Comparison of ENCODE assay signal across 1 cellular context in the genomic region with DNA sequence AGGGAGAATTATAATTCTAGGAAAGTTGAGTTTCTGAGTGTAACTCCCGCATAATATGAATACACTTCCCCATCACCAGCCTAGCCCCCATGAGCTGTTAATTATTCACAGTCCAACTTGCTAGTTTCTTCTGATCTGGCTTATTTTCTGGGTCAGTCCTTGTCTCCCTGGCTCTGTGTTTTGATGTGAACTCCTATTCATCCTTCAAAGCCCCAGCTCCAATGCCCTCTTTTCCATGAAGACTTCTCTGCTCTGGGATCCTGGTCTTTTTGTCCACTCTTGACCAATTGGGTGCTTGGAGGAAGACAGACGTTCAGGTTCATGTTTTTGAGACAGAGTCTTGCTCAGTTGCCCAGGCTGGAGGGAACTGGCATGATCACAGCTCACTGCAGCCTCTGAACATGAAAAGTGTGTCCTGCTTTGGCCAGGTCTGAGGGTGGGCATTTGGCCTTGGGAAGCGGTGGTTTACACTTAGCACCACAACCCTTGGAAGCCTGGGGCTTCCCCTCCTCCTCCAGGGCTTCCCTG.
TF ChIP-seq lines count a peak whose summit lies in the region.

No MANE protein-coding gene starts in this region.

TF ChIP-seq in H1, 55 proteins besides CTCF, POLR2A, EP300 and RAD21:
- TF ChIP-seq, protein P1, sequence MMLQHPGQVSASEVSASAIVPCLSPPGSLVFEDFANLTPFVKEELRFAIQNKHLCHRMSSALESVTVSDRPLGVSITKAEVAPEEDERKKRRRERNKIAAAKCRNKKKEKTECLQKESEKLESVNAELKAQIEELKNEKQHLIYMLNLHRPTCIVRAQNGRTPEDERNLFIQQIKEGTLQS (IDR thresholded peaks at IDR 0.05; ENCODE audit: insufficient read depth, low read depth, low read length) = no peak
- TF ChIP-seq NRF1 (IDR thresholded peaks at IDR 0.05; ENCODE audit: low read depth, low read length) (no peak), SRF (IDR thresholded peaks at IDR 0.05; ENCODE audit: low read depth, low read length) (no peak), KDM5A (IDR thresholded peaks at IDR 0.05; ENCODE audit: low read length) (no peak), ASH2L (IDR thresholded peaks at IDR 0.05; ENCODE audit: low read length) (no peak), BCL11A (IDR thresholded peaks at IDR 0.05; ENCODE audit: low read depth in 2 of 2, low read length in 2 of 2) (no peak), YY1 (IDR thresholded peaks at IDR 0.05; ENCODE audit: low read depth, low read length) (no peak), CTBP2 (IDR thresholded peaks at IDR 0.05; ENCODE audit: borderline replicate concordance, insufficient read depth, insufficient read length, low read length) (no peak), JUND (IDR thresholded peaks at IDR 0.05; ENCODE audit: low read length) (no peak)
TF ChIP-seq in H1: peak in this region for 0.
